1 cellular context compared by ENCODE assay signal in the genomic region with DNA sequence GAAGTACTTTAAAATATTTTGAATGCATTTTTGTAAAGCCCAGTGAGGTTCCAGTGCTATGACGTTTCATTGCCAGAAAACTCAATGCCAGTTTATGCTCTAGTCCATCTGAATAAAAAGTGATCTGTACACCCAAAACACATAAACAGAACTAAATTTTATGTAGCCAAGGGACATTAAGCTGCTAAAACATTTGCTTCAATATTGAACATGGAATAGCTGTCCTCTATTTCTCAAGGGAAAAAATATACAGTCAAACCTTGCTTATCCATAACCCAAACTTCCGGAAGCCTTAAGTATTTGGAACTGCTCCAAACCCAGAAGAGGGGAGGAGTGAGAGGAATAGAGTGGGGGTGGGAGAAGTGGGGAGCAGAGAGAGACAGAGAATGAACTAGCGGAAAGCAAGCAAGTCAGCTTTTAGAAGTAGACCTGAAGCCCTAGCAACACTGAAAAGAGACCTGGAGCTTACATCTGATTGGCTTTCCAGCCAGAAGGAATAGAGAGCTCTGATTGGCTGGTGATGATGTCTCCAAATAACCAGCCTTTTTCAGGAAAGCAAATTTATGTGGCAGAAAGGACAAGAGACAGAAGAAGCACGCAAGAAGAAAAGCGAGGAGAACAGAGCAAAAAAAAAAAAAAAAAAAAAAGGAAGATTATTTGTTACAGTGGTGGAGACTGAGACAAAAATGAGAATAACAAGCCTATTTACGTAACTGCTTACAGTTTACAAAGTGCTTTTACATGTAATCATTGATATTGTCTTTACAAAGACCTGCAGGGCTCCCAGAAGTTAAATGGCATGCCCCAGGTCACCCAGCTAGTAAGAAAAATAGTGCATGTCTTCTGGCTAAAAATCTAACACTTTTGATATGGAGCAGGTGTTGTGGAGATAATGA.
TF ChIP-seq lines count a peak whose summit lies in the region.

No MANE protein-coding gene starts in this region.

TF ChIP-seq in SK-N-SH, 30 proteins besides CTCF, POLR2A, EP300 and RAD21:
- TF ChIP-seq POLR2AphosphoS5 (IDR thresholded peaks at IDR 0.05; ENCODE audit: low read depth, low read length) (no peak), FOSL2 (IDR thresholded peaks at IDR 0.05; ENCODE audit: borderline replicate concordance, low read depth) (no peak), SIN3A (IDR thresholded peaks at IDR 0.05; ENCODE audit: borderline replicate concordance, low read depth, low read length) (no peak), EZH2phosphoT487 (IDR thresholded peaks at IDR 0.05; ENCODE audit: borderline replicate concordance, low read depth) (no peak), CHD2 (IDR thresholded peaks at IDR 0.05; ENCODE audit: low read length, partially characterized antibody) (peak; percentile 21), RFX5 (IDR thresholded peaks at IDR 0.05; ENCODE audit: low read length) (peak; percentile 97), RCOR1 (IDR thresholded peaks at IDR 0.05; ENCODE audit: low read length) (no peak), MXI1 (IDR thresholded peaks at IDR 0.05; ENCODE audit: low read depth, low read length) (peak; percentile 23; the same call in 1 of the 2 replicates), USF2 (IDR thresholded peaks at IDR 0.05; ENCODE audit: borderline replicate concordance, low read depth, low read length) (no peak), GABPA (IDR thresholded peaks at IDR 0.05; ENCODE audit: low read depth) (no peak), GATA2 (CRISPR knock-in tag; IDR thresholded peaks at IDR 0.05) (peak; percentile 21; the same call in 1 of the 2 replicates), PBX3 (IDR thresholded peaks at IDR 0.05) (peak; percentile 62; the same call in 1 of the 2 replicates), FOXJ3 (CRISPR knock-in tag; IDR thresholded peaks at IDR 0.05) (no peak), MEF2A (IDR thresholded peaks at IDR 0.05; ENCODE audit: borderline replicate concordance, low read depth) (no peak), NFIC (IDR thresholded peaks at IDR 0.05; ENCODE audit: borderline replicate concordance) (no peak), USF1 (IDR thresholded peaks at IDR 0.05; ENCODE audit: borderline replicate concordance, low read depth) (no peak), TAF1 (IDR thresholded peaks at IDR 0.05; ENCODE audit: borderline replicate concordance, low read depth, low read length) (no peak), YY1 (IDR thresholded peaks at IDR 0.05; ENCODE audit: low read depth) (no peak)
- TF ChIP-seq, protein P1, sequence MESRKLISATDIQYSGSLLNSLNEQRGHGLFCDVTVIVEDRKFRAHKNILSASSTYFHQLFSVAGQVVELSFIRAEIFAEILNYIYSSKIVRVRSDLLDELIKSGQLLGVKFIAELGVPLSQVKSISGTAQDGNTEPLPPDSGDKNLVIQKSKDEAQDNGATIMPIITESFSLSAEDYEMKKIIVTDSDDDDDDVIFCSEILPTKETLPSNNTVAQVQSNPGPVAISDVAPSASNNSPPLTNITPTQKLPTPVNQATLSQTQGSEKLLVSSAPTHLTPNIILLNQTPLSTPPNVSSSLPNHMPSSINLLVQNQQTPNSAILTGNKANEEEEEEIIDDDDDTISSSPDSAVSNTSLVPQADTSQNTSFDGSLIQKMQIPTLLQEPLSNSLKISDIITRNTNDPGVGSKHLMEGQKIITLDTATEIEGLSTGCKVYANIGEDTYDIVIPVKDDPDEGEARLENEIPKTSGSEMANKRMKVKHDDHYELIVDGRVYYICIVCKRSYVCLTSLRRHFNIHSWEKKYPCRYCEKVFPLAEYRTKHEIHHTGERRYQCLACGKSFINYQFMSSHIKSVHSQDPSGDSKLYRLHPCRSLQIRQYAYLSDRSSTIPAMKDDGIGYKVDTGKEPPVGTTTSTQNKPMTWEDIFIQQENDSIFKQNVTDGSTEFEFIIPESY (IDR thresholded peaks at IDR 0.05; ENCODE audit: borderline replicate concordance, low read depth), result no peak
- TF ChIP-seq, protein P2, sequence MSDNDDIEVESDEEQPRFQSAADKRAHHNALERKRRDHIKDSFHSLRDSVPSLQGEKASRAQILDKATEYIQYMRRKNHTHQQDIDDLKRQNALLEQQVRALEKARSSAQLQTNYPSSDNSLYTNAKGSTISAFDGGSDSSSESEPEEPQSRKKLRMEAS (IDR thresholded peaks at IDR 0.05; ENCODE audit: low read depth), result no peak
